13 cellular contexts compared by ENCODE assay signal in genomic region chr6:75492769-75493168, GRCh38. TPM values are rescaled to one million over a fixed set of nuclear protein-coding genes. Genes with fewer than 3 reads are reported as not detected.
A peak's percentile ranks its signal among the peaks of the same experiment; 100 is the strongest.
DNase-seq lines count a peak whose midpoint lies in the region; ATAC-seq, FAIRE-seq and TF ChIP-seq lines count a peak whose summit lies in the region.
"Had no signal": no experiment of that assay in that cellular context is flagged by ENCODE, and none has a peak within 500 bp of the region (broad histone marks: within the 10 kb centered on the region; RNA-seq: fewer than 3 reads in every experiment).

No MANE protein-coding gene starts in this region.

- H3K36me3 ChIP-seq in thoracic aorta: no peaks in the 10 kb centered on the region

- no peak for DNase-seq in left ventricle myocardium superior
- no peak for DNase-seq in thoracic aorta (ENCODE audit: low spot score)
- no peak for DNase-seq in D721Med (ENCODE audit: insufficient read length, low spot score)
- no peak for DNase-seq in pons (ENCODE audit: low spot score)
- no peak for DNase-seq in NCI-H187 treated with DMSO at 0.1 percent for 48 hours (lab: John Stamatoyannopoulos, UW)
- no peak for DNase-seq in NCI-H128 (lab: John Stamatoyannopoulos, UW; ENCODE audit: unreplicated experiment)
- DNase-seq: activated CD8-positive, alpha-beta memory T cell treated with anti-CD3 and anti-CD28 coated beads, Interleukin-2, amount 50 U/mL, for 48 hours; Karpas-422; NCI-H345; RPMI8226; stimulated activated CD4-positive, alpha-beta T cell treated with anti-CD3 and anti-CD28 coated beads, Interleukin-2, amount 100 ng/mL, for 24 hours had no signal

- intact Hi-C loops in left ventricle myocardium superior (cut with micrococcal nuclease): loop anchor here (10.0 kb wide), 1 partner anchor 128 kb away; no protein-coding TSS in a partner anchor

- no peaks in the 10 kb centered on the region for H3K27me3 ChIP-seq in thoracic aorta (replicated peaks; ENCODE audit: insufficient read depth)

- H3K9me3 ChIP-seq in thoracic aorta: no peaks in the 10 kb centered on the region

- peak; percentile 24 for ATAC-seq in GM18870 (IDR thresholded peaks at IDR 0.05; ENCODE audit: unreplicated experiment)
- peak; percentile 35 for ATAC-seq in HG03095 (IDR thresholded peaks at IDR 0.05; ENCODE audit: unreplicated experiment)
- peak; percentile 69 for ATAC-seq in left ventricle myocardium superior
- no peak for ATAC-seq in thoracic aorta (ENCODE audit: insufficient number of reproducible peaks, low FRiP score, low read depth)

- H3K4me1 ChIP-seq in thoracic aorta (ENCODE audit: control insufficient read depth in 1 of 2, low read depth in 2 of 2): peaks cover 22 to 39% of the 10 kb centered on the region in 2 donors

- H3K4me3 ChIP-seq in thoracic aorta: peak overlapping the region; percentile 78

- peak overlapping the region; percentile 74 to 91 for H3K27ac ChIP-seq in thoracic aorta

- TF ChIP-seq CTCF in thoracic aorta (IDR thresholded peaks at IDR 0.05) (no peak), D721Med (IDR thresholded peaks at IDR 0.05; ENCODE audit: insufficient read depth, missing control alignments) (no peak)

- no peak for FAIRE-seq in D721Med (lab: Jason Lieb, UNC)

RNA-seq across cellular contexts. Expression of gene FILIP1, which starts 0.8 kb away (rescaled TPM):
- total RNA-seq in left ventricle myocardium superior (156 TPM), thoracic aorta (10 to 100 TPM; 23.4 to 43.8 TPM)
